32 cellular contexts compared by ENCODE assay signal in the genomic region with DNA sequence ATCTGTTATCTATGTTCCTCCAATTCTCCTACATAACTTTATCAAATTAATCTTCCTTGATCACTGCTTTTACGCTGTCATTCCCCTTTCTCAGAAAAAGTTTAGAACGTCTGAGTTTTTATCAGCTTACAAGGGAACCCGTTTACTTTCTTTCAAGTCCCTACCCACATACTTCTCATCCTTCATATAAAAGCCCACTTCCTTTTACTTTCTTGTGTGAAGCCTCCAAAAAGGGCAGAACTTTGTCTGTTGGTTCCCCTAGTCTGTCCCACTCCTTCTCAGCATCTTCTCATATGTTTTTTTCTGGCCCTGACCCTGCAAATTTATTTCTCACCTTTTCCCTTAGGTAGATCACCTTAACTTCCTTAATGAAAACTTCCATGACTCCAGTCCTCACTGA.
"Had no signal": no experiment of that assay in that cellular context is flagged by ENCODE, and none has a peak within 500 bp of the region (broad histone marks: within the 10 kb centered on the region; RNA-seq: fewer than 3 reads in every experiment).

No MANE protein-coding gene starts in this region.

- H3K27me3 Mint-ChIP-seq: naive thymus-derived CD4-positive, alpha-beta T cell; natural killer cell treated with Interleukin-12 subunit alpha and Interleukin-12 subunit beta and Interleukin-15 and Interleukin-18, amount 100 ng/mL, for 72 hours; stimulated activated naive CD8-positive, alpha-beta T cell treated with anti-CD3 and anti-CD28 coated beads, Interleukin-15, Interleukin-2, amounts not matched to agents 100 ng/mL and 50 ng/mL, for 24 hours had no signal

- H3K27ac ChIP-seq: left lung, lower lobe of right lung, pancreas, prostate gland, skin epidermis, thyroid gland, transverse colon, upper lobe of left lung had no signal

- H3K27ac Mint-ChIP-seq: immature natural killer cell; naive thymus-derived CD4-positive, alpha-beta T cell; natural killer cell treated with Interleukin-12 subunit alpha and Interleukin-12 subunit beta and Interleukin-15 and Interleukin-18, amount 100 ng/mL, for 72 hours; stimulated activated effector memory CD8-positive, alpha-beta T cell treated with anti-CD3 and anti-CD28 coated beads, Interleukin-12 subunit alpha, Interleukin-12 subunit beta, amount 100 ng/mL, for 72 hours; stimulated activated naive CD8-positive, alpha-beta T cell treated with anti-CD3 and anti-CD28 coated beads, Interleukin-15, Interleukin-2, amounts not matched to agents 100 ng/mL and 50 ng/mL, for 24 hours had no signal

- H3K27me3 ChIP-seq: left lung, pancreas, thyroid gland, transverse colon, upper lobe of left lung had no signal

- H3K36me3 Mint-ChIP-seq: stimulated activated effector memory CD8-positive, alpha-beta T cell treated with anti-CD3 and anti-CD28 coated beads, Interleukin-12 subunit alpha, Interleukin-12 subunit beta, amount 100 ng/mL, for 72 hours had no signal

- H3K36me3 ChIP-seq: left lung, lower lobe of right lung, pancreas, prostate gland, thyroid gland, transverse colon, upper lobe of left lung had no signal

- ATAC-seq: left colon; left lung; lower lobe of right lung; mucosa of descending colon; naive thymus-derived CD4-positive, alpha-beta T cell; natural killer cell treated with Interleukin-12 subunit alpha and Interleukin-12 subunit beta and Interleukin-15 and Interleukin-18, amount 100 ng/mL, for 72 hours; pancreas; right cardiac atrium; sciatic nerve; stimulated activated effector memory CD8-positive, alpha-beta T cell treated with anti-CD3 and anti-CD28 coated beads, Interleukin-12 subunit alpha, Interleukin-12 subunit beta, amount 100 ng/mL, for 72 hours had no signal

- H3K4me3 Mint-ChIP-seq: immature natural killer cell; naive thymus-derived CD4-positive, alpha-beta T cell; natural killer cell treated with Interleukin-12 subunit alpha and Interleukin-12 subunit beta and Interleukin-15 and Interleukin-18, amount 100 ng/mL, for 72 hours; stimulated activated effector memory CD8-positive, alpha-beta T cell treated with anti-CD3 and anti-CD28 coated beads, Interleukin-12 subunit alpha, Interleukin-12 subunit beta, amount 100 ng/mL, for 72 hours; stimulated activated naive CD8-positive, alpha-beta T cell treated with anti-CD3 and anti-CD28 coated beads, Interleukin-15, Interleukin-2, amounts not matched to agents 100 ng/mL and 50 ng/mL, for 24 hours had no signal

- H3K4me3 ChIP-seq: left lung, lower lobe of right lung, mucosa of descending colon, pancreas, prostate gland, skin epidermis, thyroid gland, transverse colon, upper lobe of left lung had no signal

- H3K4me1 ChIP-seq: left lung, lower lobe of right lung, pancreas, prostate gland, thyroid gland, transverse colon, upper lobe of left lung had no signal

- H3K9me3 ChIP-seq: pancreas, prostate gland, thyroid gland had no signal

- DNase-seq: hypothalamus; immature natural killer cell; kidney; left colon; left lung; lower lobe of right lung; mammary epithelial cell; midbrain; mucosa of descending colon; naive thymus-derived CD4-positive, alpha-beta T cell; nucleus accumbens; pancreas; posterior cingulate gyrus; retina; right cardiac atrium; stimulated activated CD4-positive, alpha-beta T cell treated with anti-CD3 and anti-CD28 coated beads, Interleukin-12 subunit alpha, Interleukin-12 subunit beta, amount 100 ng/mL, for 4 hours; stimulated activated CD4-positive, alpha-beta T cell treated with anti-CD3 and anti-CD28 coated beads, Interleukin-15, amount 100 ng/mL, for 24 hours; stimulated activated CD4-positive, alpha-beta T cell treated with anti-CD3 and anti-CD28 coated beads, Interleukin-2, amount 100 ng/mL, for 24 hours; stimulated activated CD4-positive, alpha-beta T cell treated with anti-CD3 and anti-CD28 coated beads, Interleukin-4, amount 100 ng/mL, for 1 hour; stimulated activated naive CD4-positive, alpha-beta T cell; substantia nigra; thyroid gland; transverse colon; upper lobe of left lung had no signal

- H3K4me1 Mint-ChIP-seq: immature natural killer cell; naive thymus-derived CD4-positive, alpha-beta T cell; stimulated activated effector memory CD8-positive, alpha-beta T cell treated with anti-CD3 and anti-CD28 coated beads, Interleukin-12 subunit alpha, Interleukin-12 subunit beta, amount 100 ng/mL, for 72 hours had no signal

- FAIRE-seq: islet of Langerhans, kidney, pancreas, urothelium cell line had no signal
